8 cellular contexts compared by ENCODE assay signal in genomic region chr5:123344819-123345426, GRCh38.
A peak's percentile ranks its signal among the peaks of the same experiment; 100 is the strongest.
DNase-seq lines count a peak whose midpoint lies in the region; ATAC-seq and TF ChIP-seq lines count a peak whose summit lies in the region.

No MANE protein-coding gene starts in this region.

- ATAC-seq in HG03095 (IDR thresholded peaks at IDR 0.05; ENCODE audit: unreplicated experiment), result no peak
- ATAC-seq in activated naive CD4-positive, alpha-beta T cell treated with anti-CD3 and anti-CD28 coated beads, Interleukin-2, amount 50 U/mL, for 72 hours, result no peak

- DNase-seq in SIG-M5 treated with dmso at 0.1 percent for 504 hours (lab: John Stamatoyannopoulos, UW; ENCODE audit: unreplicated experiment), result peak; percentile 49
- DNase-seq in SIG-M5 (lab: John Stamatoyannopoulos, UW), result no peak
- peak; percentile 42 for DNase-seq in NCI-H2227 (lab: John Stamatoyannopoulos, UW; ENCODE audit: unreplicated experiment)
- DNase-seq in choroid plexus epithelial cell (ENCODE audit: low read depth), result peak; percentile 71
- no peak for DNase-seq in mesothelial cell of epicardium (ENCODE audit: low spot score in 2 of 2, unreplicated experiment in 2 of 2)
- no peak for DNase-seq in stimulated activated CD4-positive, alpha-beta T cell treated with anti-CD3 and anti-CD28 coated beads, Interleukin-1b, Interleukin-23, amount 100 ng/mL, for 48 hours
- no peak for DNase-seq in activated naive CD4-positive, alpha-beta T cell treated with anti-CD3 and anti-CD28 coated beads, Interleukin-2, amount 50 U/mL, for 72 hours (ENCODE audit: low spot score in 2 of 2)

- TF ChIP-seq CTCF in choroid plexus epithelial cell (conservative IDR thresholded peaks at IDR 0.05; ENCODE audit: low read depth, low read length) (peak; percentile 83), mesothelial cell of epicardium (IDR thresholded peaks at IDR 0.05; ENCODE audit: unreplicated experiment) (peak; percentile 62)

- H3K27me3 Mint-ChIP-seq in mesothelial cell of epicardium (ENCODE audit: low read depth), result no peaks in the 10 kb centered on the region

- H3K4me1 Mint-ChIP-seq in mesothelial cell of epicardium, result peaks cover 30% of the 10 kb centered on the region

- H3K4me3 ChIP-seq in choroid plexus epithelial cell (ENCODE audit: low read depth, low read length), result peak overlapping the region; percentile 4

- peak overlapping the region; percentile 66 for H3K27ac Mint-ChIP-seq in mesothelial cell of epicardium
- H3K27ac Mint-ChIP-seq in activated naive CD4-positive, alpha-beta T cell treated with anti-CD3 and anti-CD28 coated beads, Interleukin-2, amount 50 U/mL, for 72 hours, result no peak overlapping the region

- peaks cover 13% of the 10 kb centered on the region for H3K36me3 Mint-ChIP-seq in mesothelial cell of epicardium
- H3K36me3 Mint-ChIP-seq in activated naive CD4-positive, alpha-beta T cell treated with anti-CD3 and anti-CD28 coated beads, Interleukin-2, amount 50 U/mL, for 72 hours, result no peaks in the 10 kb centered on the region

- no peak overlapping the region for H3K4me3 Mint-ChIP-seq in mesothelial cell of epicardium

- H3K9me3 Mint-ChIP-seq in mesothelial cell of epicardium, result no peaks in the 10 kb centered on the region
- H3K9me3 Mint-ChIP-seq in activated naive CD4-positive, alpha-beta T cell treated with anti-CD3 and anti-CD28 coated beads, Interleukin-2, amount 50 U/mL, for 72 hours, result no peaks in the 10 kb centered on the region

Comparison
In these comparisons a context has a peak if more than half of its experiments do, and no peak if none do; other contexts are left out.
1. DNase-seq: peak in SIG-M5 treated with dmso at 0.1 percent for 504 hours (single experiment), NCI-H2227 (single experiment) and choroid plexus epithelial cell (single experiment); none in SIG-M5 (single experiment), mesothelial cell of epicardium (0 of 2), stimulated activated CD4-positive, alpha-beta T cell treated with anti-CD3 and anti-CD28 coated beads, Interleukin-1b, Interleukin-23, amount 100 ng/mL, for 48 hours (single experiment) and activated naive CD4-positive, alpha-beta T cell treated with anti-CD3 and anti-CD28 coated beads, Interleukin-2, amount 50 U/mL, for 72 hours (0 of 2).